ENCODE assay signal across 16 cellular contexts in the genomic region with DNA sequence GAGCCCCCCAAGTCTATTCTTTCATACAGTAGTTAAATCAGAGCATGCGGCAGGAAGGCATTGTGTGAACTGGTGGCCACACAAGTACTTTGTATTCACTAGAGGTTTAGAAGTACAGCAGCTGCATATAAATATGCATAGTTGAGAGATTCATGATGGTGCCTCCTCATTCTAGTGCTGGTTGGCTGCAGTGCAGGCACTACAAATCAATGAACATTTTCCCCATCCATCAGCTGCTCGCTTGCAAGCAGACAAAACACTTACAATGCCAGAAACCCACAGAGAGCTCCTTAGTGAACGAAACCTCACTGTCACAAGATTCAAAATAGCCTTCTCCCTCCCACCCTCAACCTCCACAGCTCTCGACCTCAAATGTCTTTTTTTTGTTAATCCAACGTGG.
DNase-seq lines count a peak whose midpoint lies in the region; ATAC-seq, FAIRE-seq and TF ChIP-seq lines count a peak whose summit lies in the region.
"Had no signal": no experiment of that assay in that cellular context is flagged by ENCODE, and none has a peak within 500 bp of the region (broad histone marks: within the 10 kb centered on the region; RNA-seq: fewer than 3 reads in every experiment).

No MANE protein-coding gene starts in this region.

- H3K27ac Mint-ChIP-seq in neural crest cell (ENCODE audit: unreplicated experiment), result peak overlapping the region; percentile 74
- H3K27ac Mint-ChIP-seq in activated CD8-positive, alpha-beta T cell treated with anti-CD3 and anti-CD28 coated beads for 36 hours, result no peak overlapping the region
- H3K27ac Mint-ChIP-seq: IgD-negative memory B cell; T-helper 1 cell treated with Interleukin-12 subunit alpha and Interleukin-12 subunit beta and Interleukin-4 antibody, amounts not matched to agents 30 μg/mL and 1 μg/mL, for 36 hours had no signal

- H3K4me3 ChIP-seq in fibroblast of mammary gland (ENCODE audit: control insufficient read depth, low read depth, low read length) (no peak overlapping the region), aorta (ENCODE audit: low read length in 2 of 2) (no peak overlapping the region)
- H3K4me3 ChIP-seq: esophagus squamous epithelium, PC-9 had no signal

- H3K27me3 ChIP-seq in aorta (ENCODE audit: control insufficient read depth in 1 of 2, insufficient read depth in 2 of 2, low read length in 1 of 2), result no peaks in the 10 kb centered on the region
- H3K27me3 ChIP-seq: esophagus squamous epithelium, neutrophil had no signal

- 28 to 46% methylated on average over 5 of the region's 5 CpGs for WGBS in aorta, 2 donors

- peak overlapping the region; percentile 57 for H3K4me3 Mint-ChIP-seq in neural crest cell
- H3K4me3 Mint-ChIP-seq in activated CD8-positive, alpha-beta T cell treated with anti-CD3 and anti-CD28 coated beads for 36 hours, result no peak overlapping the region
- H3K4me3 Mint-ChIP-seq: IgD-negative memory B cell; T-helper 1 cell treated with Interleukin-12 subunit alpha and Interleukin-12 subunit beta and Interleukin-4 antibody, amounts not matched to agents 30 μg/mL and 1 μg/mL, for 36 hours had no signal

- peaks cover 13% of the 10 kb centered on the region for H3K4me1 Mint-ChIP-seq in neural crest cell
- H3K4me1 Mint-ChIP-seq in activated CD8-positive, alpha-beta T cell treated with anti-CD3 and anti-CD28 coated beads for 36 hours (ENCODE audit: low read depth), result no peaks in the 10 kb centered on the region
- H3K4me1 Mint-ChIP-seq: IgD-negative memory B cell had no signal

- H3K27ac ChIP-seq in aorta (ENCODE audit: low read depth in 1 of 2, low read length in 2 of 2), result no peak overlapping the region
- H3K27ac ChIP-seq: esophagus squamous epithelium, neutrophil, PC-9 had no signal

- CTCF ChIA-PET in activated CD8-positive, alpha-beta T cell treated with anti-CD3 and anti-CD28 coated beads for 36 hours (lab: Charles Lee), result no interaction called here

- no peaks in the 10 kb centered on the region for H3K27me3 Mint-ChIP-seq in neural crest cell (ENCODE audit: low read depth)
- no peaks in the 10 kb centered on the region for H3K27me3 Mint-ChIP-seq in activated CD8-positive, alpha-beta T cell treated with anti-CD3 and anti-CD28 coated beads for 36 hours
- H3K27me3 Mint-ChIP-seq: IgD-negative memory B cell had no signal

- POLR2A ChIA-PET in activated CD8-positive, alpha-beta T cell treated with anti-CD3 and anti-CD28 coated beads for 36 hours (lab: Charles Lee), result no interaction called here

- H3K9me3 Mint-ChIP-seq in neural crest cell, result peaks cover 3% of the 10 kb centered on the region
- H3K9me3 Mint-ChIP-seq in activated CD8-positive, alpha-beta T cell treated with anti-CD3 and anti-CD28 coated beads for 36 hours, result peaks cover 2% of the 10 kb centered on the region

- H3K36me3 ChIP-seq in aorta (ENCODE audit: control insufficient read depth in 1 of 2, insufficient read depth in 2 of 2, low read length in 1 of 2), result no peaks in the 10 kb centered on the region
- H3K36me3 ChIP-seq: neutrophil had no signal

- DNase-seq in DMS79 (lab: John Stamatoyannopoulos, UW), result peak; percentile 80
- peak; percentile 67 for DNase-seq in NCI-H345 (lab: John Stamatoyannopoulos, UW)
- peak; percentile 21 for DNase-seq in fibroblast of mammary gland (ENCODE audit: low read depth)
- no peak for DNase-seq in neural crest cell (ENCODE audit: low read depth, low spot score)
- DNase-seq in aorta, result no peak
- no peak for DNase-seq in activated CD8-positive, alpha-beta T cell treated with anti-CD3 and anti-CD28 coated beads for 36 hours
- no peak for DNase-seq in D721Med (ENCODE audit: insufficient read length, low spot score)
- DNase-seq: activated CD4-positive, alpha-beta T cell treated with anti-CD3 and anti-CD28 coated beads, Interleukin-2, amount 50 U/mL, for 1 hour; activated effector memory CD4-positive, alpha-beta T cell treated with Interleukin-2 at 50 U/mL for 16 hours; esophagus squamous epithelium; NCI-H2029; PC-9 had no signal

- H3K4me1 ChIP-seq in aorta (ENCODE audit: control insufficient read depth in 1 of 2, insufficient read depth in 2 of 2, low read length in 2 of 2), result peaks cover 0 to 3% of the 10 kb centered on the region in 2 donors

- ATAC-seq in aorta (ENCODE audit: low FRiP score), result no peak
- ATAC-seq in HG03159 (IDR thresholded peaks at IDR 0.05; ENCODE audit: unreplicated experiment), result no peak
- no peak for ATAC-seq in activated CD8-positive, alpha-beta T cell treated with anti-CD3 and anti-CD28 coated beads for 36 hours

- peaks cover 1% of the 10 kb centered on the region for H3K36me3 Mint-ChIP-seq in neural crest cell (ENCODE audit: low read depth)
- H3K36me3 Mint-ChIP-seq in activated CD8-positive, alpha-beta T cell treated with anti-CD3 and anti-CD28 coated beads for 36 hours (ENCODE audit: low read depth), result no peaks in the 10 kb centered on the region
- H3K36me3 Mint-ChIP-seq: IgD-negative memory B cell had no signal

- no peak for FAIRE-seq in D721Med (lab: Jason Lieb, UNC)

- no peak for TF ChIP-seq CTCF in fibroblast of mammary gland (conservative IDR thresholded peaks at IDR 0.05; ENCODE audit: control insufficient read depth, insufficient read depth, low read depth, low read length)
- no peak for TF ChIP-seq CTCF in neural crest cell (conservative IDR thresholded peaks at IDR 0.05)
- TF ChIP-seq CTCF in activated CD8-positive, alpha-beta T cell treated with anti-CD3 and anti-CD28 coated beads for 36 hours (IDR thresholded peaks at IDR 0.05), result no peak
- no peak for TF ChIP-seq CTCF in D721Med (IDR thresholded peaks at IDR 0.05; ENCODE audit: insufficient read depth, missing control alignments)

- H3K9me3 ChIP-seq in aorta (ENCODE audit: control insufficient read depth, low read length), result no peaks in the 10 kb centered on the region
- H3K9me3 ChIP-seq: esophagus squamous epithelium, neutrophil had no signal

- intact Hi-C loops in aorta (cut with DNase I), result no loop called here
- intact Hi-C loops in activated CD8-positive, alpha-beta T cell treated with anti-CD3 and anti-CD28 coated beads for 36 hours (cut with micrococcal nuclease), result no loop called here

Comparison
In these comparisons a context has a peak if more than half of its experiments do, and no peak if none do; other contexts are left out.
1. DNase-seq: peak in DMS79 (single experiment), NCI-H345 (single experiment) and fibroblast of mammary gland (single experiment); none in neural crest cell (single experiment), aorta (0 of 2), activated CD8-positive, alpha-beta T cell treated with anti-CD3 and anti-CD28 coated beads for 36 hours (single experiment) and D721Med (single experiment).